Comparison of ENCODE assay signal across 9 cellular contexts in genomic region chr4:55409468-55410171, GRCh38. TPM values are rescaled to one million over a fixed set of nuclear protein-coding genes. Genes with fewer than 3 reads are reported as not detected.
A peak's percentile ranks its signal among the peaks of the same experiment; 100 is the strongest.
DNase-seq lines count a peak whose midpoint lies in the region; ATAC-seq, FAIRE-seq and TF ChIP-seq lines count a peak whose summit lies in the region.
"Had no signal": no experiment of that assay in that cellular context is flagged by ENCODE, and none has a peak within 500 bp of the region (broad histone marks: within the 10 kb centered on the region; RNA-seq: fewer than 3 reads in every experiment).

No MANE protein-coding gene starts in this region.

- H3K36me3 Mint-ChIP-seq in chondrocyte (ENCODE audit: low read depth), result peaks cover 24% of the 10 kb centered on the region

- no peak overlapping the region for H4K8ac ChIP-seq in neuronal stem cell (ENCODE audit: low read depth, low read length)

- no peak overlapping the region for H4K91ac ChIP-seq in neuronal stem cell (ENCODE audit: low read depth, low read length, poor library complexity)

- H3K14ac ChIP-seq in neuronal stem cell (ENCODE audit: low read length), result no peak overlapping the region

- FAIRE-seq in pancreas (lab: Jason Lieb, UNC), result no peak

- H3K27ac ChIP-seq in BLaER1 (peak overlapping the region; percentile 43; the same call in 1 of the 2 replicates), pancreas (peak overlapping the region in 2 of 4 donors; percentile 6 to 13), neuronal stem cell (replicated peaks; ENCODE audit: low read length) (no peak overlapping the region)
- H3K27ac ChIP-seq: epithelial cell of prostate had no signal

- no peak overlapping the region for H2BK12ac ChIP-seq in neuronal stem cell (ENCODE audit: low read length)

- no peak overlapping the region for H2BK15ac ChIP-seq in neuronal stem cell (ENCODE audit: low read length)

- WGBS in pancreas, 2 donors, result 39 to 43% methylated on average over 10 of the region's 10 CpGs
- no CpG with 5 or more reads among the region's 10 CpGs for WGBS in neuronal stem cell (ENCODE audit: extremely low coverage in 2 of 2, insufficient read length in 2 of 2, insufficient replicate concordance in 1 of 2), 2 donors

- H3K4ac ChIP-seq in neuronal stem cell (ENCODE audit: low read length), result no peak overlapping the region

- no peaks in the 10 kb centered on the region for H3K9me3 Mint-ChIP-seq in chondrocyte (ENCODE audit: low read depth)

- no peak overlapping the region for H2BK5ac ChIP-seq in neuronal stem cell (ENCODE audit: low read length)

- H2AK5ac ChIP-seq in neuronal stem cell (ENCODE audit: low read depth, low read length), result no peak overlapping the region

- H2AFZ ChIP-seq in neuronal stem cell (ENCODE audit: low read length), result no peak overlapping the region

- peak overlapping the region; percentile 50 for H3K4me3 Mint-ChIP-seq in chondrocyte (ENCODE audit: unreplicated experiment)

- H3K36me3 ChIP-seq in BLaER1 (peaks cover 74% of the 10 kb centered on the region), pancreas (no peaks in the 10 kb centered on the region), neuronal stem cell (replicated peaks in 1 of 2; ENCODE audit: control insufficient read depth in 2 of 2, insufficient read depth in 2 of 2, low read length in 2 of 2) (peaks cover 4 to 92% of the 10 kb centered on the region in 2 donors)

- H2BK120ac ChIP-seq in neuronal stem cell (ENCODE audit: low read depth, low read length), result no peak overlapping the region

- H3K27me3 Mint-ChIP-seq in chondrocyte (ENCODE audit: low read depth), result no peaks in the 10 kb centered on the region

- H3K18ac ChIP-seq in neuronal stem cell (ENCODE audit: low read length), result no peak overlapping the region

- no peak overlapping the region; the same call in 1 of the 2 replicates for H3K9ac ChIP-seq in BLaER1
- H3K9ac ChIP-seq in neuronal stem cell (ENCODE audit: low read depth, low read length, poor library complexity), result no peak overlapping the region

- H3K4me3 ChIP-seq in BLaER1, result no peak overlapping the region
- H3K4me3 ChIP-seq in pancreas, result no peak overlapping the region
- no peak overlapping the region for H3K4me3 ChIP-seq in neuronal stem cell (ENCODE audit: low read length in 2 of 2)

- H3K23ac ChIP-seq in neuronal stem cell (ENCODE audit: low read depth, low read length, poor library complexity), result no peak overlapping the region

- peak; percentile 82 for ATAC-seq in GM19023 (IDR thresholded peaks at IDR 0.05; ENCODE audit: unreplicated experiment)
- ATAC-seq in HG03442 (IDR thresholded peaks at IDR 0.05; ENCODE audit: unreplicated experiment), result peak; percentile 76
- peak; percentile 44 to 68 (median 54) for ATAC-seq in pancreas

- H3K4me2 ChIP-seq in BLaER1, result peak overlapping the region; percentile 59
- no peak overlapping the region for H3K4me2 ChIP-seq in neuronal stem cell (ENCODE audit: insufficient read depth, low read length, poor library complexity, severe bottlenecking)

- no peaks in the 10 kb centered on the region for H3K27me3 ChIP-seq in BLaER1
- H3K27me3 ChIP-seq in pancreas, result no peaks in the 10 kb centered on the region
- no peaks in the 10 kb centered on the region for H3K27me3 ChIP-seq in neuronal stem cell (ENCODE audit: control insufficient read depth in 3 of 3, insufficient read depth in 3 of 3, low read depth in 1 of 3, low read length in 3 of 3)

- intact Hi-C loops in pancreas (cut with DNase I), result no loop called here

- H3K4me1 ChIP-seq in BLaER1 (peaks cover 39% of the 10 kb centered on the region), pancreas (peaks cover 7 to 28% (median 11%) of the 10 kb centered on the region in 3 donors), neuronal stem cell (ENCODE audit: control insufficient read depth in 2 of 2, insufficient read depth in 1 of 2, low read depth in 1 of 2, low read length in 2 of 2) (no peaks in the 10 kb centered on the region)

- no peaks in the 10 kb centered on the region for H3K79me1 ChIP-seq in neuronal stem cell (ENCODE audit: low read depth, low read length)

- peaks cover 53% of the 10 kb centered on the region for H3K4me1 Mint-ChIP-seq in chondrocyte (ENCODE audit: low read depth)

- H3K9me3 ChIP-seq in BLaER1 (no peaks in the 10 kb centered on the region), pancreas (no peaks in the 10 kb centered on the region), neuronal stem cell (replicated peaks in 1 of 2; ENCODE audit: control insufficient read depth in 2 of 2, insufficient read depth in 1 of 2, low read depth in 1 of 2, low read length in 2 of 2) (peaks cover 0 to 2% of the 10 kb centered on the region in 2 donors)

- H3K27ac Mint-ChIP-seq in chondrocyte (ENCODE audit: unreplicated experiment), result peak overlapping the region; percentile 91

- no peak for DNase-seq in chondrocyte (ENCODE audit: low spot score)
- DNase-seq in pancreas, result no peak
- DNase-seq in neuronal stem cell (ENCODE audit: low spot score), result no peak
- no peak for DNase-seq in stimulated activated CD4-positive, alpha-beta T cell treated with anti-CD3 and anti-CD28 coated beads, Interleukin-2, amount 100 ng/mL, for 48 hours
- no peak for DNase-seq in SHP77 (lab: John Stamatoyannopoulos, UW)

- TF ChIP-seq CTCF in chondrocyte (IDR thresholded peaks at IDR 0.05), result peak; percentile 81
- TF ChIP-seq CTCF in pancreas (IDR thresholded peaks at IDR 0.05), result no peak

- peaks cover 100% of the 10 kb centered on the region for H4K20me1 ChIP-seq in BLaER1

RNA-seq across cellular contexts. Expression of gene TMEM165, which starts 13.9 kb away (rescaled TPM):
- total RNA-seq in chondrocyte (110 to 129 TPM (median 111 TPM) in 3 replicates), pancreas (10 to 100 TPM; 24.3 to 61.6 (median 44.9) TPM)
- polyA plus RNA-seq in pancreas, result 10 to 100 TPM; 34.2 to 41.0 TPM
- 29.4 TPM for polyA plus RNA-seq in neuronal stem cell (2013, experiment 1 of 2)
- 31.3 TPM for polyA plus RNA-seq in neuronal stem cell (2013, experiment 2 of 2)
